8 cellular contexts compared by ENCODE assay signal in genomic region chr1:231337472-231338269, GRCh38. TPM values are rescaled to one million over a fixed set of nuclear protein-coding genes. Genes with fewer than 3 reads are reported as not detected.
DNase-seq lines count a peak whose midpoint lies in the region; FAIRE-seq and TF ChIP-seq lines count a peak whose summit lies in the region.

Gene EXOC8 (minus strand): TSS chr1:231337852. CDS start chr1:231337745, 107 bp downstream.

- no peaks in the 10 kb centered on the region for H3K9me2 ChIP-seq in MM.1S (replicated peaks; ENCODE audit: insufficient read depth, low read length)
- no peaks in the 10 kb centered on the region for H3K9me2 ChIP-seq in neural cell (ENCODE audit: insufficient read depth, low read length)

- H3K79me2 ChIP-seq in MM.1S (ENCODE audit: low read length) = peaks cover 75% of the 10 kb centered on the region
- H3K79me2 ChIP-seq in neural cell (replicated peaks; ENCODE audit: insufficient read depth, low read length) = peaks cover 63% of the 10 kb centered on the region

- peaks cover 16% of the 10 kb centered on the region for H3K36me3 ChIP-seq in HAP-1 (replicated peaks)
- no peaks in the 10 kb centered on the region; the same call in none of the 2 replicates for H3K36me3 ChIP-seq in MM.1S (replicated peaks; ENCODE audit: insufficient read depth, low read length)
- H3K36me3 ChIP-seq in neural cell (ENCODE audit: insufficient read depth, low read length) = no peaks in the 10 kb centered on the region
- peaks cover 0 to 20% (median 13%) of the 10 kb centered on the region in 4 donors for H3K36me3 ChIP-seq in stomach

- DNase-seq in HAP-1 (ENCODE audit: low spot score in 2 of 2) = peak; percentile 93 to 95
- DNase-seq in MM.1S = peak; percentile 99
- DNase-seq in SIG-M5 (lab: John Stamatoyannopoulos, UW) = peak; percentile 96
- DNase-seq in activated gamma-delta T cell (lab: John Stamatoyannopoulos, UW) = peak; percentile 84
- DNase-seq in fibroblast of villous mesenchyme (ENCODE audit: low read depth) = peak; percentile 97
- peak; percentile 98 for DNase-seq in stomach

- peaks cover 12% of the 10 kb centered on the region for H3K4me1 ChIP-seq in HAP-1
- H3K4me1 ChIP-seq in MM.1S (ENCODE audit: low read length) = peaks cover 39% of the 10 kb centered on the region
- H3K4me1 ChIP-seq in stomach = peaks cover 41 to 70% (median 64%) of the 10 kb centered on the region in 4 donors

- H3K4me2 ChIP-seq in MM.1S (ENCODE audit: low read depth, low read length) (peak within 1 kb of the TSS; percentile 89), neural cell (ENCODE audit: low read length) (peak within 1 kb of the TSS; percentile 99)

- TF ChIP-seq CTCF in MM.1S (IDR thresholded peaks at IDR 0.05; ENCODE audit: low read length) = peak; percentile 16; the same call in 1 of the 2 replicates
- TF ChIP-seq CTCF in fibroblast of villous mesenchyme (IDR thresholded peaks at IDR 0.05; ENCODE audit: insufficient read depth, low read depth, low read length) = no peak
- peak; percentile 33 for TF ChIP-seq CTCF in neural cell (IDR thresholded peaks at IDR 0.05; ENCODE audit: poor library complexity, severe bottlenecking)
- peak in 1 of 7 experiments; percentile 24 for TF ChIP-seq CTCF in stomach (IDR thresholded peaks at IDR 0.05)

- H4K20me1 ChIP-seq in MM.1S (ENCODE audit: insufficient read depth, low read length) (peaks cover 8% of the 10 kb centered on the region; the same call in 1 of the 2 replicates), neural cell (ENCODE audit: insufficient read depth) (peaks cover 3% of the 10 kb centered on the region)

- in situ Hi-C loops in HAP-1 (cut with MboI; ENCODE audit: low sequenced_read_pairs) = no loop called here

- WGBS in stomach, 5 donors = 0 to 1% (median 0%) methylated on average over 40 to 74 of the region's 74 CpGs

- no peaks in the 10 kb centered on the region for H3K9me3 ChIP-seq in HAP-1
- no peaks in the 10 kb centered on the region for H3K9me3 ChIP-seq in MM.1S (replicated peaks; ENCODE audit: insufficient read depth, low read length)
- H3K9me3 ChIP-seq in neural cell (ENCODE audit: low read length) = no peaks in the 10 kb centered on the region
- H3K9me3 ChIP-seq in stomach = no peaks in the 10 kb centered on the region

- peak within 1 kb of the TSS; percentile 79 for H3K4me3 ChIP-seq in HAP-1
- peak within 1 kb of the TSS; percentile 77 for H3K4me3 ChIP-seq in MM.1S (ENCODE audit: low read length)
- H3K4me3 ChIP-seq in fibroblast of villous mesenchyme (ENCODE audit: low read depth, low read length) = peak within 1 kb of the TSS; percentile 98
- peak within 1 kb of the TSS; percentile 85 for H3K4me3 ChIP-seq in neural cell (ENCODE audit: low read length)
- peak within 1 kb of the TSS; percentile 82 to 95 (median 90) for H3K4me3 ChIP-seq in stomach

- peak; percentile 10 for TF ChIP-seq RAD21 in neural cell (conservative IDR thresholded peaks at IDR 0.05)

- intact Hi-C loops in stomach (cut with DNase I; ENCODE audit: low total_unique reads) = no loop called here

- H2AFZ ChIP-seq in MM.1S (ENCODE audit: low read length) = peak within 1 kb of the TSS; percentile 98
- H2AFZ ChIP-seq in neural cell (ENCODE audit: low read depth, low read length) = peak within 1 kb of the TSS; percentile 84

- H3K9ac ChIP-seq in MM.1S (ENCODE audit: low read length) (peak within 1 kb of the TSS; percentile 79), neural cell (ENCODE audit: low read length) (peak within 1 kb of the TSS; percentile 96)

- FAIRE-seq in G401.6 (lab: Jason Lieb, UNC) = peak; percentile 91

- peaks cover 6% of the 10 kb centered on the region for H3F3A ChIP-seq in MM.1S (ENCODE audit: insufficient read depth, low read length)
- peaks cover 7% of the 10 kb centered on the region for H3F3A ChIP-seq in neural cell (ENCODE audit: insufficient read depth, low read length, poor library complexity, severe bottlenecking)

- TF ChIP-seq POLR2A in stomach (IDR thresholded peaks at IDR 0.05) = peak in 2 of 4 donors; percentile 24 to 52

- TF ChIP-seq EP300 in neural cell (conservative IDR thresholded peaks at IDR 0.05; ENCODE audit: poor library complexity, severe bottlenecking) (peak; percentile 38), stomach (IDR thresholded peaks at IDR 0.05) (no peak)

- H3K27me3 ChIP-seq in HAP-1 (ENCODE audit: low read depth) = no peaks in the 10 kb centered on the region
- H3K27me3 ChIP-seq in MM.1S (replicated peaks; ENCODE audit: insufficient read depth, low read length) = no peaks in the 10 kb centered on the region
- no peaks in the 10 kb centered on the region for H3K27me3 ChIP-seq in neural cell (ENCODE audit: insufficient read depth, low read depth, low read length)
- no peaks in the 10 kb centered on the region for H3K27me3 ChIP-seq in stomach

- H3K27ac ChIP-seq in MM.1S (ENCODE audit: low read length) = peak within 1 kb of the TSS; percentile 89
- peak within 1 kb of the TSS; percentile 96 for H3K27ac ChIP-seq in neural cell (ENCODE audit: low read length)
- H3K27ac ChIP-seq in stomach = peak within 1 kb of the TSS; percentile 92 to 97 (median 95)

TF ChIP-seq in neural cell, 6 proteins besides CTCF, POLR2A, EP300 and RAD21:
- TF ChIP-seq MXI1 (conservative IDR thresholded peaks at IDR 0.05; ENCODE audit: poor library complexity, severe bottlenecking) (peak; percentile 64), POLR2AphosphoS5 (IDR thresholded peaks at IDR 0.05) (peak; percentile 97), TAF1 (IDR thresholded peaks at IDR 0.05; ENCODE audit: low read depth) (peak; percentile 99), EZH2 (IDR thresholded peaks at IDR 0.05; ENCODE audit: borderline replicate concordance, insufficient read depth, low read length, poor library complexity, severe bottlenecking) (no peak), SMC3 (conservative IDR thresholded peaks at IDR 0.05; ENCODE audit: poor library complexity) (peak; percentile 29)
- TF ChIP-seq, protein P1, sequence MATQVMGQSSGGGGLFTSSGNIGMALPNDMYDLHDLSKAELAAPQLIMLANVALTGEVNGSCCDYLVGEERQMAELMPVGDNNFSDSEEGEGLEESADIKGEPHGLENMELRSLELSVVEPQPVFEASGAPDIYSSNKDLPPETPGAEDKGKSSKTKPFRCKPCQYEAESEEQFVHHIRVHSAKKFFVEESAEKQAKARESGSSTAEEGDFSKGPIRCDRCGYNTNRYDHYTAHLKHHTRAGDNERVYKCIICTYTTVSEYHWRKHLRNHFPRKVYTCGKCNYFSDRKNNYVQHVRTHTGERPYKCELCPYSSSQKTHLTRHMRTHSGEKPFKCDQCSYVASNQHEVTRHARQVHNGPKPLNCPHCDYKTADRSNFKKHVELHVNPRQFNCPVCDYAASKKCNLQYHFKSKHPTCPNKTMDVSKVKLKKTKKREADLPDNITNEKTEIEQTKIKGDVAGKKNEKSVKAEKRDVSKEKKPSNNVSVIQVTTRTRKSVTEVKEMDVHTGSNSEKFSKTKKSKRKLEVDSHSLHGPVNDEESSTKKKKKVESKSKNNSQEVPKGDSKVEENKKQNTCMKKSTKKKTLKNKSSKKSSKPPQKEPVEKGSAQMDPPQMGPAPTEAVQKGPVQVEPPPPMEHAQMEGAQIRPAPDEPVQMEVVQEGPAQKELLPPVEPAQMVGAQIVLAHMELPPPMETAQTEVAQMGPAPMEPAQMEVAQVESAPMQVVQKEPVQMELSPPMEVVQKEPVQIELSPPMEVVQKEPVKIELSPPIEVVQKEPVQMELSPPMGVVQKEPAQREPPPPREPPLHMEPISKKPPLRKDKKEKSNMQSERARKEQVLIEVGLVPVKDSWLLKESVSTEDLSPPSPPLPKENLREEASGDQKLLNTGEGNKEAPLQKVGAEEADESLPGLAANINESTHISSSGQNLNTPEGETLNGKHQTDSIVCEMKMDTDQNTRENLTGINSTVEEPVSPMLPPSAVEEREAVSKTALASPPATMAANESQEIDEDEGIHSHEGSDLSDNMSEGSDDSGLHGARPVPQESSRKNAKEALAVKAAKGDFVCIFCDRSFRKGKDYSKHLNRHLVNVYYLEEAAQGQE (IDR thresholded peaks at IDR 0.05; ENCODE audit: borderline replicate concordance) = peak; percentile 99

RNA-seq across cellular contexts. Expression of gene EXOC8, which starts in this region (rescaled TPM):
- total RNA-seq in fibroblast of villous mesenchyme (13.9 and 21.2 TPM in 2 replicates), stomach (10 to 100 TPM in 3 of 5 donors, 1 to 10 TPM in 2; 6.7 to 21.8 (median 14.5) TPM)
- polyA plus RNA-seq in neural cell (12.9 and 16.9 TPM in 2 replicates), stomach (1 to 10 TPM; 1.8 to 3.1 (median 2.4) TPM)
- 49.4 and 50.2 TPM in 2 replicates for polyA minus RNA-seq in neural cell

Comparison
In these comparisons a context has a peak if more than half of its experiments do, and no peak if none do; other contexts are left out.
1. Peak in every context shown above with its lines: DNase-seq, H3K4me3 ChIP-seq and H3K27ac ChIP-seq.